ENCODE assay signal across 8 cellular contexts in the genomic region with DNA sequence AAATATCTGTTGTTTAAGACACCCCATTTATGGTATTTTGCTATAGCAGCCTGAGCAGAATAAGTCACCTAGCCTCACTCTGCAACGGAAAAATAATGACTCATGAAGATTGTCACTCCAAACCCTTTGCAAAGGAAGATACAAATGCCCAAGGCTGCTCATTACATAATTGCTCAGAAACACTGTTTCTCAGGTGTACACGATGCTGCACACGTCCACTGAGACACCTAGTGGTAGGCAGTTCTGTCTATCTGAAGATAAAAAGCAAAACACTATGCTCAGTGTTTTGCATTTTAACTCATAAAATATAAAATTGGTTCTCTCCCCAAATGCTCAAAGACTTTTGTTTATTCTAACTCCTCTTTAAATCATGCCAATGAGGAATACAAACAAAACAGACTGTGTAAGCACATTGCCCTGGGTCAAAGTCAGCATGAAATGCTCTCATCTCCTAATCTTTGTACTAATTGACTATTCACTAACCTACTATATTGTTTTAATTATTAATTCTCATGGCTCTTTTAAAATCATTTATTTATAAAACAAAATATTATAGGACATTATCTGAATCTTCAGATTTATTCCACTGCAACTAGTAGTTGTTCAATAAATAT. TPM values are rescaled to one million over a fixed set of nuclear protein-coding genes. Genes with fewer than 3 reads are reported as not detected.
A peak's percentile ranks its signal among the peaks of the same experiment; 100 is the strongest.
DNase-seq lines count a peak whose midpoint lies in the region; ATAC-seq, FAIRE-seq and TF ChIP-seq lines count a peak whose summit lies in the region.

No MANE protein-coding gene starts in this region.

- 20 to 31% methylated on average over 3 of the region's 3 CpGs for whole genome bisulfite sequencing in lower leg skin, 2 donors

- DNase-seq in DMS53 (lab: John Stamatoyannopoulos, UW): peak; percentile 77
- DNase-seq in NCI-H510A treated with DMSO at 0.1 percent for 48 hours (lab: John Stamatoyannopoulos, UW): peak; percentile 10
- DNase-seq in foreskin fibroblast: peak in 1 of 2 donors; percentile 37
- no peak for DNase-seq in GM19239 (ENCODE audit: insufficient read length, low spot score)
- DNase-seq in islet precursor cell: no peak
- no peak for DNase-seq in lower leg skin (ENCODE audit: low spot score in 2 of 2)
- no peak for DNase-seq in EL

- H3K4me3 ChIP-seq in foreskin fibroblast (ENCODE audit: low read depth in 1 of 2, low read length in 2 of 2): no peak overlapping the region
- no peak overlapping the region for H3K4me3 ChIP-seq in lower leg skin (ENCODE audit: low read depth, poor library complexity, severe bottlenecking)

- no peak for TF ChIP-seq POLR2A in lower leg skin (IDR thresholded peaks at IDR 0.05)

- intact Hi-C loops in lower leg skin (cut with DNase I; ENCODE audit: low total_unique reads): loop anchor here (10.0 kb wide), 1 partner anchor 309 kb away; no protein-coding TSS in a partner anchor

- TF ChIP-seq CTCF in foreskin fibroblast (IDR thresholded peaks at IDR 0.05; ENCODE audit: low read depth, low read length) (peak; percentile 53), lower leg skin (IDR thresholded peaks at IDR 0.05) (no peak)

- ATAC-seq in GM21423 (IDR thresholded peaks at IDR 0.05; ENCODE audit: unreplicated experiment): peak; percentile 51

- no peak for FAIRE-seq in GM19239 (lab: Jason Lieb, UNC)

RNA-seq across cellular contexts. Expression of gene TSLP, which starts 7.7 kb away (rescaled TPM):
- total RNA-seq in lower leg skin: under 1 TPM; 0.30 to 0.64 (median 0.48) TPM

RNA-seq across cellular contexts. Expression of gene WDR36, which starts 28.3 kb away (rescaled TPM):
- total RNA-seq in lower leg skin: 10 to 100 TPM; 20.0 to 23.8 (median 22.3) TPM

Comparison
In these comparisons a context has a peak if more than half of its experiments do, and no peak if none do; other contexts are left out.
1. DNase-seq: peak in DMS53 (single experiment) and NCI-H510A treated with DMSO at 0.1 percent for 48 hours (single experiment); none in GM19239 (single experiment), islet precursor cell (single experiment), lower leg skin (0 of 2) and EL (single experiment).